In genomic region chrX:135543924-135544323, GRCh38 we compare ENCODE assay signal across 9 cellular contexts. TPM values are rescaled to one million over a fixed set of nuclear protein-coding genes. Genes with fewer than 3 reads are reported as not detected.
DNase-seq lines count a peak whose midpoint lies in the region; ATAC-seq and TF ChIP-seq lines count a peak whose summit lies in the region.
"Had no signal": no experiment of that assay in that cellular context is flagged by ENCODE, and none has a peak within 500 bp of the region (broad histone marks: within the 10 kb centered on the region; RNA-seq: fewer than 3 reads in every experiment).

No MANE protein-coding gene starts in this region.

- CTCF ChIA-PET in A673 (lab: Charles Lee): no interaction called here

- POLR2A ChIA-PET in A673 (lab: Charles Lee; ENCODE audit: low non-redundant PET): no interaction called here

- H3K27me3 ChIP-seq in A673 (replicated peaks; ENCODE audit: insufficient read depth, low read depth, low read length, poor library complexity): no peaks in the 10 kb centered on the region

- no peak overlapping the region for H3K27ac ChIP-seq in A673 (ENCODE audit: low read depth, low read length, poor library complexity, severe bottlenecking)

- no peaks in the 10 kb centered on the region for H3K36me3 ChIP-seq in A673 (ENCODE audit: insufficient read depth, low read length, poor library complexity, severe bottlenecking)

- no TSS peak for BruUV-seq in A673 (replicated peaks; lab: Mats Ljungman, UMichigan)

- no peak for ATAC-seq in left lobe of liver

- peak; percentile 60 for TF ChIP-seq CTCF in A673 (conservative IDR thresholded peaks at IDR 0.05; ENCODE audit: low read depth, low read length)
- peak; percentile 52; the same call in 1 of the 2 replicates for TF ChIP-seq CTCF in GM12875 (IDR thresholded peaks at IDR 0.05; ENCODE audit: borderline replicate concordance, insufficient read depth, low read depth, low read length)

- H3K9me3 ChIP-seq in A673 (ENCODE audit: low read depth, low read length, poor library complexity, severe bottlenecking): no peaks in the 10 kb centered on the region

- DNase-seq in A673 (ENCODE audit: low spot score) (no peak), NAMALWA (ENCODE audit: low spot score) (peak; percentile 47), cerebellar cortex (ENCODE audit: low spot score) (peak; percentile 15), left lobe of liver (ENCODE audit: low spot score) (no peak), NCI-H2196 treated with DMSO at 0.1 percent for 48 hours (lab: John Stamatoyannopoulos, UW; ENCODE audit: unreplicated experiment) (no peak), kidney glomerular epithelial cell (lab: John Stamatoyannopoulos, UW) (no peak), HPDE6-E6E7 (ENCODE audit: extremely low spot score) (no peak)
- DNase-seq: NCI-H1417 treated with DMSO at 0.1 percent for 48 hours had no signal

- no peak overlapping the region for H3K4me3 ChIP-seq in A673 (ENCODE audit: low read depth, low read length, poor library complexity, severe bottlenecking)
- H3K4me3 ChIP-seq in GM12875 (ENCODE audit: low read depth, low read length): no peak overlapping the region

- H3K4me1 ChIP-seq in A673 (ENCODE audit: insufficient read depth, low read length, poor library complexity, severe bottlenecking): no peaks in the 10 kb centered on the region

- intact Hi-C loops in A673 (cut with micrococcal nuclease; ENCODE audit: unreplicated experiment): no loop called here

RNA-seq across cellular contexts. Expression of gene INTS6L, which starts 23.5 kb away (rescaled TPM):
- 11.7 and 14.4 TPM in 2 replicates for total RNA-seq in A673 (2021)
- total RNA-seq in left lobe of liver: 0.98 TPM

Comparison
In these comparisons a context has a peak if more than half of its experiments do, and no peak if none do; other contexts are left out.
1. DNase-seq: peak in NAMALWA (single experiment) and cerebellar cortex (single experiment); none in A673 (single experiment), left lobe of liver (single experiment), NCI-H2196 treated with DMSO at 0.1 percent for 48 hours (single experiment), kidney glomerular epithelial cell (single experiment) and HPDE6-E6E7 (single experiment).